ENCODE assay signal across 15 cellular contexts in the genomic region with DNA sequence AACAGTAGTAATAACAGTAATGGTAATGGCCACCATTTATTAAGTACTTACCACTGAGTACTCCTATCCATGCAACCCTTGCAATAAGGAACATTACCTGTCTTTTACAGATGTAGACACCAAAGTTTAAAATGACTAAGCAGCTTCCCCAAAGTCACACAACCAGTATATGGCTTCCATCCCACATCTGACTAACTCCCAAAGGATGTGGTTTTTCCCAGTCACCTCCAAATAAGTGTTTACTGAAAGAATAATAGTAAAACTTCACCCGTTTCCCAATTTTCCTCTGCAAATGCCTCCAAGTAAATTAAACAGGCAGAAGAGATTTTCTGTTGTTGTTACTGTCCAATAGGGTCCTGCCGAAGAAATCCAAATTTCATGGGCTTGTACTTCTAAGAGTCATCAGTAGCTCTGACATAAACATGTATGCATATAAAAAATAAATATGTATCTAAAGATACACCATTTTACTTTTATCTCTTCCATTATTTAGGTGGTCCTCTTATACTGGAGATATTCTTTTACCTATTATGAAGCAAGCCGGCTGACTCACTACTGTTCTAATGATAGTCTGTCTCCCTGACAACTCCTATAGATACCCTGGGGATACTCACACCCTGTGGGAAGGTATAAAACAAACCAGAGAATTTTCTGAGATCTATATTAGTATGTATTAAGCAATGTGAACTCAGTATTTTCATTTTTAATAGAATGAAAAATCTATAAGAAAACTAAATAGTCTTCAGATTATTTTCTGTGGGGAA.
DNase-seq lines count a peak whose midpoint lies in the region; ATAC-seq and TF ChIP-seq lines count a peak whose summit lies in the region.
"Had no signal": no experiment of that assay in that cellular context is flagged by ENCODE, and none has a peak within 500 bp of the region (broad histone marks: within the 10 kb centered on the region; RNA-seq: fewer than 3 reads in every experiment).

No MANE protein-coding gene starts in this region.

- no peak for TF ChIP-seq CTCF in Panc1 (IDR thresholded peaks at IDR 0.05)
- no peak for TF ChIP-seq CTCF in epithelial cell of esophagus (IDR thresholded peaks at IDR 0.05; ENCODE audit: insufficient read depth, low read depth, low read length, missing control alignments)
- no peak for TF ChIP-seq CTCF in omental fat pad (IDR thresholded peaks at IDR 0.05)
- no peak for TF ChIP-seq CTCF in GM10248 (IDR thresholded peaks at IDR 0.05; ENCODE audit: control extremely low read depth, extremely low read depth, low read depth, missing control alignments)

- CTCF ChIA-PET in Panc1 (lab: Charles Lee) (no interaction called here), GM10248 (lab: Yijun Ruan, JAX) (interaction anchor here (1.1 kb wide), 2 partner anchors 8 to 11 kb away, joined by 3 read pairs; no protein-coding TSS in a partner anchor)

- ATAC-seq in Panc1 (no peak), omental fat pad (ENCODE audit: low FRiP score) (peak; percentile 21)
- ATAC-seq: left cardiac atrium had no signal

- in situ Hi-C loops in Panc1 (cut with HindIII; ENCODE audit: low pct_unique_long_range_greater_than_20kb, low sequenced_read_pairs): no loop called here

- no peak overlapping the region for H3K4me3 ChIP-seq in Panc1 (ENCODE audit: low read depth in 2 of 2, low read length in 2 of 2)
- H3K4me3 ChIP-seq in epithelial cell of esophagus (ENCODE audit: low read length): no peak overlapping the region
- H3K4me3 ChIP-seq: sigmoid colon, SJCRH30 had no signal

- no peaks in the 10 kb centered on the region for H3K9me3 ChIP-seq in Panc1 (ENCODE audit: control insufficient read depth, insufficient read depth, low read depth, low read length)
- H3K9me3 ChIP-seq: sigmoid colon, SJCRH30 had no signal

- no peaks in the 10 kb centered on the region for H3K36me3 ChIP-seq in Panc1 (ENCODE audit: control insufficient read depth, insufficient read depth, low read length)
- H3K36me3 ChIP-seq: sigmoid colon, SJCRH30 had no signal

- BruUV-seq in Panc1 (replicated peaks; lab: Mats Ljungman, UMichigan): no TSS peak

- H3K27me3 ChIP-seq in Panc1 (ENCODE audit: control insufficient read depth, insufficient read depth, low read length): no peaks in the 10 kb centered on the region
- H3K27me3 ChIP-seq: sigmoid colon, SJCRH30 had no signal

- intact Hi-C loops in Panc1 (cut with micrococcal nuclease; ENCODE audit: unreplicated experiment): no loop called here

- no peak for TF ChIP-seq POLR2A in erythroblast (IDR thresholded peaks at IDR 0.05; ENCODE audit: low read length)

- no peaks in the 10 kb centered on the region for H3K4me1 ChIP-seq in Panc1 (ENCODE audit: control insufficient read depth, insufficient read depth, low read length)
- H3K4me1 ChIP-seq: sigmoid colon, SJCRH30 had no signal

- H3K27ac ChIP-seq in Panc1 (ENCODE audit: low read length): no peak overlapping the region
- H3K27ac ChIP-seq: sigmoid colon, SJCRH30 had no signal

- DNase-seq in EH (ENCODE audit: low read depth): peak; percentile 88
- DNase-seq in Panc1 (ENCODE audit: low read depth, low spot score): peak; percentile 8
- DNase-seq in epithelial cell of esophagus (ENCODE audit: low read depth): peak; percentile 92
- no peak for DNase-seq in omental fat pad (ENCODE audit: low spot score)
- DNase-seq in GM10248 (ENCODE audit: extremely low spot score): no peak
- no peak for DNase-seq in erythroblast (lab: John Stamatoyannopoulos, UW)
- DNase-seq in KG1 (lab: John Stamatoyannopoulos, UW): no peak
- no peak for DNase-seq in D341Med (ENCODE audit: low spot score)
- DNase-seq: CD4-positive, CD25-positive, alpha-beta regulatory T cell; GF-D8; glutamatergic neuron; left cardiac atrium; NCI-H187 treated with DMSO at 0.1 percent for 48 hours; sigmoid colon; SJCRH30 had no signal

- POLR2A ChIA-PET in Panc1 (lab: Charles Lee): no interaction called here
- POLR2A ChIA-PET in GM10248 (lab: Yijun Ruan, JAX): no interaction called here

Comparison
In these comparisons a context has a peak if more than half of its experiments do, and no peak if none do; other contexts are left out.
1. DNase-seq: peak in EH (single experiment), Panc1 (single experiment) and epithelial cell of esophagus (single experiment); none in omental fat pad (single experiment), GM10248 (single experiment), erythroblast (0 of 2), KG1 (single experiment) and D341Med (single experiment).